In genomic region chr11:63614136-63614664, GRCh38 we compare ENCODE assay signal across 8 cellular contexts. TPM values are rescaled to one million over a fixed set of nuclear protein-coding genes. Genes with fewer than 3 reads are reported as not detected.
DNase-seq lines count a peak whose midpoint lies in the region; ATAC-seq, FAIRE-seq and TF ChIP-seq lines count a peak whose summit lies in the region.

Gene PLAAT3, minus strand, starts transcription at chr11:63614433. Its CDS starts 419 bp downstream, at chr11:63614014.

- intact Hi-C loops in right cardiac atrium (cut with DNase I): no loop called here

- no peak for TF ChIP-seq CTCF in astrocyte (IDR thresholded peaks at IDR 0.05; ENCODE audit: insufficient read depth, low read depth, low read length)

- H3K18ac ChIP-seq in trophoblast cell (ENCODE audit: low read length): peak within 1 kb of the TSS; percentile 2

- H3K14ac ChIP-seq in trophoblast cell (ENCODE audit: low read length): no peak within 1 kb of the TSS

- peak within 1 kb of the TSS; percentile 76 for H3K4me3 ChIP-seq in astrocyte (ENCODE audit: insufficient read depth, low read depth, low read length)
- peak within 1 kb of the TSS; percentile 73 for H3K4me3 ChIP-seq in right cardiac atrium (ENCODE audit: low read length)
- peak within 1 kb of the TSS; percentile 69 for H3K4me3 ChIP-seq in trophoblast cell (ENCODE audit: low read depth, low read length)

- DNase-seq in DMS79 (lab: John Stamatoyannopoulos, UW) (peak; percentile 69), SK-MEL-5 (ENCODE audit: low read depth, low spot score) (peak; percentile 7), astrocyte (ENCODE audit: low read depth) (peak; percentile 35), right cardiac atrium (peak; percentile 90 to 95 (median 95)), trophoblast cell (peak; percentile 93 to 96)

- no peaks in the 10 kb centered on the region for H3K36me3 Mint-ChIP-seq in astrocyte (ENCODE audit: low read depth, unreplicated experiment)

- H3K4ac ChIP-seq in trophoblast cell (ENCODE audit: low read depth, low read length): no peak within 1 kb of the TSS

- FAIRE-seq in astrocyte (lab: Jason Lieb, UNC): no peak

- H3K9ac ChIP-seq in astrocyte (ENCODE audit: low read length) (peak within 1 kb of the TSS; percentile 72), trophoblast cell (ENCODE audit: low read length) (no peak within 1 kb of the TSS)

- peak within 1 kb of the TSS; percentile 13 for H2BK5ac ChIP-seq in trophoblast cell (ENCODE audit: low read depth, low read length, poor library complexity)

- no peaks in the 10 kb centered on the region for H3K27me3 ChIP-seq in astrocyte (ENCODE audit: insufficient read depth, low read length)
- no peaks in the 10 kb centered on the region for H3K27me3 ChIP-seq in right cardiac atrium (ENCODE audit: control insufficient read depth, insufficient read depth)
- no peaks in the 10 kb centered on the region for H3K27me3 ChIP-seq in trophoblast cell (ENCODE audit: insufficient read depth, low read length)

- no peak within 1 kb of the TSS for H3K27ac Mint-ChIP-seq in astrocyte (ENCODE audit: unreplicated experiment)

- H2AK5ac ChIP-seq in trophoblast cell (ENCODE audit: low read length): no peak within 1 kb of the TSS

- H4K20me1 ChIP-seq in astrocyte (ENCODE audit: insufficient read depth, low read length): no peaks in the 10 kb centered on the region

- H3K36me3 ChIP-seq in astrocyte (ENCODE audit: insufficient read depth, low read length): no peaks in the 10 kb centered on the region
- no peaks in the 10 kb centered on the region for H3K36me3 ChIP-seq in trophoblast cell (ENCODE audit: control insufficient read depth in 1 of 2, insufficient read depth in 2 of 2, low read length in 2 of 2)

- H3K4me2 ChIP-seq in astrocyte (ENCODE audit: low read length) (peak within 1 kb of the TSS; percentile 97), trophoblast cell (ENCODE audit: low read length) (peak within 1 kb of the TSS; percentile 87)

- peaks cover 4% of the 10 kb centered on the region for H3K79me1 ChIP-seq in trophoblast cell (ENCODE audit: low read length)

- H3K9me3 ChIP-seq in astrocyte (ENCODE audit: insufficient read depth, low read depth, low read length) (no peaks in the 10 kb centered on the region), right cardiac atrium (ENCODE audit: control insufficient read depth, low read length) (no peaks in the 10 kb centered on the region), trophoblast cell (ENCODE audit: insufficient read depth, low read depth, low read length) (no peaks in the 10 kb centered on the region)

- H3K27ac ChIP-seq in astrocyte (ENCODE audit: low read depth, low read length) (no peak within 1 kb of the TSS), right cardiac atrium (ENCODE audit: low read length) (peak within 1 kb of the TSS; percentile 58), trophoblast cell (ENCODE audit: low read depth, low read length) (peak within 1 kb of the TSS; percentile 66)

- H4K12ac ChIP-seq in trophoblast cell (ENCODE audit: low read depth, low read length): peak within 1 kb of the TSS; percentile 37

- peak within 1 kb of the TSS; percentile 86 for H3K4me3 Mint-ChIP-seq in astrocyte (ENCODE audit: unreplicated experiment)

- H3K4me1 ChIP-seq in astrocyte (ENCODE audit: insufficient read depth, low read length): peaks cover 28% of the 10 kb centered on the region
- peaks cover 8% of the 10 kb centered on the region for H3K4me1 ChIP-seq in right cardiac atrium (ENCODE audit: control insufficient read depth, insufficient read depth, low read length)
- peaks cover 2 to 3% of the 10 kb centered on the region in 2 experiments for H3K4me1 ChIP-seq in trophoblast cell (ENCODE audit: control insufficient read depth in 1 of 2, insufficient read depth in 2 of 2, low read length in 2 of 2)

- no peak within 1 kb of the TSS for H2BK12ac ChIP-seq in trophoblast cell (ENCODE audit: low read length)

- ATAC-seq in HG02588 (IDR thresholded peaks at IDR 0.05; ENCODE audit: unreplicated experiment): peak; percentile 56
- peak; percentile 96 for ATAC-seq in right cardiac atrium
- no peak for ATAC-seq in HG03196 (IDR thresholded peaks at IDR 0.05; ENCODE audit: unreplicated experiment)
- ATAC-seq in HG02623 (IDR thresholded peaks at IDR 0.05; ENCODE audit: unreplicated experiment): no peak

- peak within 1 kb of the TSS; percentile 5 for H4K8ac ChIP-seq in trophoblast cell (ENCODE audit: low read depth, low read length)

- peak within 1 kb of the TSS; percentile 73 for H4K91ac ChIP-seq in trophoblast cell (ENCODE audit: low read depth, low read length)

- peaks cover 18% of the 10 kb centered on the region for H3K4me1 Mint-ChIP-seq in astrocyte (ENCODE audit: low read depth, unreplicated experiment)

- H3K79me2 ChIP-seq in astrocyte (ENCODE audit: insufficient read depth, low read length) (peaks cover 2% of the 10 kb centered on the region), trophoblast cell (ENCODE audit: control insufficient read depth, insufficient read depth, low read length, poor library complexity) (peaks cover 4% of the 10 kb centered on the region)

- in situ Hi-C loops in SK-MEL-5 (cut with HindIII; ENCODE audit: low pct_unique_long_range_greater_than_20kb, low sequenced_read_pairs): no loop called here

- WGBS in right cardiac atrium: under 1% methylated on average over 53 of the region's 53 CpGs
- WGBS in trophoblast cell (ENCODE audit: extremely low coverage, insufficient coverage, insufficient read length): no CpG with 5 or more reads among the region's 53 CpGs

- no peak within 1 kb of the TSS for H3K23ac ChIP-seq in trophoblast cell (ENCODE audit: low read length)

- H2AFZ ChIP-seq in astrocyte (ENCODE audit: low read depth, low read length): peak within 1 kb of the TSS; percentile 81
- H2AFZ ChIP-seq in trophoblast cell (ENCODE audit: insufficient read depth, low read length, poor library complexity): peak within 1 kb of the TSS; percentile 51

- H2BK120ac ChIP-seq in trophoblast cell (ENCODE audit: insufficient read depth, low read length, poor library complexity): peak within 1 kb of the TSS; percentile 8

- no peaks in the 10 kb centered on the region for H3K27me3 Mint-ChIP-seq in astrocyte (ENCODE audit: low read depth, unreplicated experiment)

- H3K9me3 Mint-ChIP-seq in astrocyte (ENCODE audit: unreplicated experiment): no peaks in the 10 kb centered on the region

RNA-seq across cellular contexts. Expression of gene PLAAT3, which starts in this region (rescaled TPM):
- 3.5 and 4.6 TPM in 2 replicates for total RNA-seq in SK-MEL-5 (2014; rRNA removed; shearing (Covaris generic))
- 8.6 and 9.8 TPM in 2 replicates for polyA plus RNA-seq in SK-MEL-5 (2015; cell fraction: cytosol; rRNA removed)
- 2.1 and 2.6 TPM in 2 replicates for polyA plus RNA-seq in SK-MEL-5 (2015; cell fraction: nucleus; rRNA removed)
- 11.5 and 15.5 TPM in 2 replicates for total RNA-seq in astrocyte
- total RNA-seq in right cardiac atrium: 100 to 1,000 TPM; 110 to 142 (median 125) TPM
- polyA plus RNA-seq in right cardiac atrium: 158 TPM
- polyA plus RNA-seq in trophoblast cell (2013): 64.9 and 69.8 TPM in 2 replicates

Comparison
In these comparisons a context has a peak if more than half of its experiments do, and no peak if none do; other contexts are left out.
1. DNase-seq: peak in every context shown above with its lines; median percentile 95 in right cardiac atrium; 94 in trophoblast cell; 69 in DMS79; 35 in astrocyte; 7 in SK-MEL-5.
2. ATAC-seq: peak in HG02588 (single experiment) and right cardiac atrium (2 of 2); none in HG03196 (single experiment) and HG02623 (single experiment).
3. Peak in every context shown above with its lines, with median percentiles within 50 percentile points of each other: H3K4me3 ChIP-seq.